8 cellular contexts compared by ENCODE assay signal in the genomic region with DNA sequence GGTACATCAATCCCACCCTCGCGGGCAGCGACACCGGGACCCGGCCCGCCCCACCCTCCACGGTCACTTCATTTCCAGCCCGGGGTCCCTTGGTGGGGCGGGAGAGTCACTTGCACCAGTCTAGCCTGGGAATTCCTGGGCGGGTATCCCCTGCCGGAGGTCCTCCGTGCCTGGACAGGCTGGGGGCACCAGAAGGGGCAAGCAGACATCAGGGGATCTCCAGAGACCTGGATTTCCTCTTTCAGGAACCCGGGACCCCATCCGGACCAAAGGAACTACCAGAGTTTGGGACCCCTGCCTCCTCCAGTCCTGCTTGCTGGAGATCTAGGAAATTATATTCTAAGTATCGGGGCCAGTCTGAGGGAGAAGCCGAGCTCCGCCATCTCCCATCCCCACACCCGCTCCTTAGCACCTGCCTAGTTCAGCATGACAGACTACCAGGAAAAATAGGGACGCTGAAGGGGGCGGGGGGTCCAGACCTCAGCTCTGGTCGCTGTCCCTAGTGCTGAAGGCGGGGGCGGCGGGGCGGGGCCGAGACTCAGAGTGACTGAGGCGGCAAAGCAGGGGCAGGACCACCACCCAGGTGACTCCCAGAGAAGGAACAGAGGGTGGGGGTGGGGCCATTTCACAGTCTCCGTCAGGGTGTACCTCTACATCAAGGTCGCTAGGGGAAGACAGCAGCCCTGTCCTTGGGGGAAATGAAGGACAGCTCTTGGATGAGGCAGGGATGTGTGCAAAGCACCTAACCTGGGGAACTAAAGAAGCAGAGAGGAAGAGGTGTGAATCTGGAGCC. TPM values are rescaled to one million over a fixed set of nuclear protein-coding genes. Genes with fewer than 3 reads are reported as not detected.
DNase-seq lines count a peak whose midpoint lies in the region; ATAC-seq and FAIRE-seq lines count a peak whose summit lies in the region.

No MANE protein-coding gene starts in this region.

- peaks cover 5 to 11% of the 10 kb centered on the region in 2 donors for H3K4me1 ChIP-seq in duodenal mucosa (ENCODE audit: control insufficient read depth in 1 of 2, insufficient read depth in 2 of 2, low read length in 2 of 2)
- H3K4me1 ChIP-seq in mononuclear cell (ENCODE audit: insufficient read depth, low read length), result peaks cover 29% of the 10 kb centered on the region

- H3K27me3 ChIP-seq in duodenal mucosa (ENCODE audit: control insufficient read depth in 1 of 2, insufficient read depth in 2 of 2, low read length in 2 of 2) (no peaks in the 10 kb centered on the region), mononuclear cell (ENCODE audit: insufficient read depth, low read length) (no peaks in the 10 kb centered on the region)

- H3K4me3 ChIP-seq in duodenal mucosa (ENCODE audit: low read depth in 1 of 2, low read length in 2 of 2), result peak overlapping the region; percentile 67 to 82
- peak overlapping the region; percentile 41 for H3K4me3 ChIP-seq in mononuclear cell (ENCODE audit: low read length)

- H3K27ac ChIP-seq in duodenal mucosa (ENCODE audit: low read depth, low read length), result no peak overlapping the region

- peak overlapping the region; percentile 56 to 81 for H3K9ac ChIP-seq in duodenal mucosa (ENCODE audit: low read depth in 1 of 2, low read length in 2 of 2)

- DNase-seq in 8988T (peak; percentile 79), GM19239 (ENCODE audit: insufficient read length, low spot score) (peak; percentile 69), NCI-H2227 (lab: John Stamatoyannopoulos, UW; ENCODE audit: unreplicated experiment) (peak; percentile 82)
- peak; percentile 71 to 76 for DNase-seq in activated CD4-positive, alpha-beta T cell treated with anti-CD3 and anti-CD28 coated beads, Interleukin-2, amount 50 U/mL, for 4 hours
- DNase-seq in stimulated activated CD8-positive, alpha-beta memory T cell treated with anti-CD3 and anti-CD28 coated beads, Interleukin-4, amount 100 ng/mL, for 1 hour (ENCODE audit: low read depth in 2 of 2, low spot score in 1 of 2), result peak; percentile 39 to 48

- no peaks in the 10 kb centered on the region for H3K36me3 ChIP-seq in duodenal mucosa (ENCODE audit: control insufficient read depth in 1 of 2, insufficient read depth in 2 of 2, low read length in 2 of 2)

- H3K9me3 ChIP-seq in duodenal mucosa (ENCODE audit: control insufficient read depth in 1 of 2, low read length in 2 of 2), result no peaks in the 10 kb centered on the region
- no peaks in the 10 kb centered on the region for H3K9me3 ChIP-seq in mononuclear cell (ENCODE audit: low read depth, low read length)

- ATAC-seq in GM19395 (IDR thresholded peaks at IDR 0.05; ENCODE audit: unreplicated experiment), result no peak

- peak; percentile 11 for FAIRE-seq in GM19239 (lab: Jason Lieb, UNC)

RNA-seq across cellular contexts. Expression of a gene that starts 0.8 kb away (rescaled TPM):
- 0.21 TPM for total RNA-seq in mononuclear cell

RNA-seq across cellular contexts. Expression of a gene that starts 4.8 kb away (rescaled TPM):
- 18.2 TPM for total RNA-seq in mononuclear cell

RNA-seq across cellular contexts. Expression of a gene that starts 15.9 kb away (rescaled TPM):
- total RNA-seq in mononuclear cell, result 17.9 TPM

RNA-seq across cellular contexts. Expression of a gene that starts 22.8 kb away (rescaled TPM):
- 2.1 TPM for total RNA-seq in mononuclear cell

RNA-seq across cellular contexts. Expression of a gene that starts 23.1 kb away (rescaled TPM):
- not detected for total RNA-seq in mononuclear cell
